9 cellular contexts compared by ENCODE assay signal in the genomic region with DNA sequence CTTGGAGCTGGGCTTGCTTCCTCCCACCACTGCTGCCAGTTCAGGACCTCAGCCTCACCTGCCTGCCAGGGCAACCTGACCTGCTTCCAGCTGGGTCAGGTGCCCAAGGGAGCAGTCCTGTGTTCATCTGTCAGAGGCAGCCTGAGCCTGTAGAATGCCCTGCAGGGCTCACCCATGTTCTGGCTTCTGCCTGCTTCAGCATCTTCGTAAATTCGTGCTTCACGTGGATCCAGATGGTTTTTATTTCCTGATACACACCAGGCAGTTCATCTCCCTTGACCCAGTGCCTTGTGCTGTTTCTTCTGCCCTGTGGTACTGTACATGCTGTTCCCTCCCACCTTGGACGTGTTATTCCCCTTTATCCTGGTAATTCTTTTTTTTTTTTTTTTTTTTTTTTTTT. TPM values are rescaled to one million over a fixed set of nuclear protein-coding genes. Genes with fewer than 3 reads are reported as not detected.
DNase-seq lines count a peak whose midpoint lies in the region; ATAC-seq and TF ChIP-seq lines count a peak whose summit lies in the region.
"Had no signal": no experiment of that assay in that cellular context is flagged by ENCODE, and none has a peak within 500 bp of the region (broad histone marks: within the 10 kb centered on the region; RNA-seq: fewer than 3 reads in every experiment).

No MANE protein-coding gene starts in this region.

- no peak for TF ChIP-seq CTCF in activated B cell treated with CpG ODN at 0.5 μM for 24 hours (IDR thresholded peaks at IDR 0.05)
- TF ChIP-seq CTCF in heart right ventricle (IDR thresholded peaks at IDR 0.05), result no peak

- no peak overlapping the region for H3K4me3 ChIP-seq in heart right ventricle
- peak overlapping the region in 2 of 3 donors; percentile 11 to 31 for H3K4me3 ChIP-seq in skeletal muscle tissue (ENCODE audit: low read length in 3 of 3)

- H3K4me1 Mint-ChIP-seq in activated B cell treated with CpG ODN at 0.5 μM for 24 hours, result peaks cover 88% of the 10 kb centered on the region

- H3K27me3 Mint-ChIP-seq in activated B cell treated with CpG ODN at 0.5 μM for 24 hours, result no peaks in the 10 kb centered on the region

- ATAC-seq in activated B cell treated with CpG ODN at 0.5 μM for 24 hours (ENCODE audit: low read depth), result no peak
- ATAC-seq in heart right ventricle, result peak in 5 of 8 donors; percentile 11 to 55 (median 18)
- ATAC-seq in GM21717 (IDR thresholded peaks at IDR 0.05; ENCODE audit: unreplicated experiment), result no peak

- POLR2A ChIA-PET in activated B cell treated with CpG ODN at 0.5 μM for 24 hours (lab: Charles Lee), result interaction anchor here (0.7 kb wide), 1 partner anchor 36 kb away, joined by 18 read pairs; no protein-coding TSS in a partner anchor

- H3K27me3 ChIP-seq in heart right ventricle (no peaks in the 10 kb centered on the region), skeletal muscle tissue (ENCODE audit: control insufficient read depth in 3 of 3, insufficient read depth in 3 of 3, low read length in 3 of 3) (no peaks in the 10 kb centered on the region)

- peaks cover 0 to 22% (median 0%) of the 10 kb centered on the region in 9 donors for H3K36me3 ChIP-seq in heart right ventricle
- H3K36me3 ChIP-seq in skeletal muscle tissue (ENCODE audit: control insufficient read depth in 3 of 3, insufficient read depth in 3 of 3, low read length in 3 of 3), result peaks cover 0 to 4% (median 0%) of the 10 kb centered on the region in 3 donors

- peaks cover 40% of the 10 kb centered on the region for H3K36me3 Mint-ChIP-seq in activated B cell treated with CpG ODN at 0.5 μM for 24 hours (ENCODE audit: low read depth)

- 36 to 46% methylated on average over 4 of the region's 4 CpGs for WGBS in heart right ventricle, 2 donors

- intact Hi-C loops in activated B cell treated with CpG ODN at 0.5 μM for 24 hours (cut with micrococcal nuclease) (no loop called here), heart right ventricle (cut with DNase I) (no loop called here)

- peak overlapping the region; percentile 32 for H3K27ac Mint-ChIP-seq in activated B cell treated with CpG ODN at 0.5 μM for 24 hours

- H3K4me1 ChIP-seq in heart right ventricle (peaks cover 7 to 90% (median 64%) of the 10 kb centered on the region in 9 donors), skeletal muscle tissue (ENCODE audit: control insufficient read depth in 3 of 3, insufficient read depth in 3 of 3, low read length in 3 of 3) (peaks cover 50 to 58% (median 51%) of the 10 kb centered on the region in 3 donors)

- H3K4me3 Mint-ChIP-seq in activated B cell treated with CpG ODN at 0.5 μM for 24 hours, result no peak overlapping the region

- DNase-seq in EL (peak; percentile 31), activated B cell treated with CpG ODN at 0.5 μM for 24 hours (no peak), heart right ventricle (no peak), NCI-H1930 (lab: John Stamatoyannopoulos, UW) (no peak), NCI-H345 (lab: John Stamatoyannopoulos, UW) (no peak), AG08396 (ENCODE audit: low spot score) (no peak)
- DNase-seq: DMS79 treated with DMSO at 0.1 percent for 48 hours had no signal

- H3K9me3 ChIP-seq in heart right ventricle (no peaks in the 10 kb centered on the region), skeletal muscle tissue (ENCODE audit: control insufficient read depth in 3 of 3, low read length in 3 of 3) (no peaks in the 10 kb centered on the region)

- H3K27ac ChIP-seq in heart right ventricle, result peak overlapping the region in 8 of 10 donors; percentile 3 to 80 (median 39)
- peak overlapping the region; percentile 85 for H3K27ac ChIP-seq in skeletal muscle tissue (ENCODE audit: low read depth, low read length)

- CTCF ChIA-PET in activated B cell treated with CpG ODN at 0.5 μM for 24 hours (lab: Charles Lee), result no interaction called here

- peak overlapping the region in 1 of 3 donors; percentile 63 for H3K9ac ChIP-seq in skeletal muscle tissue (ENCODE audit: low read depth in 1 of 3, low read length in 3 of 3)

- no peaks in the 10 kb centered on the region for H3K9me3 Mint-ChIP-seq in activated B cell treated with CpG ODN at 0.5 μM for 24 hours

RNA-seq across cellular contexts. Expression of a gene that starts 50.2 kb away (rescaled TPM):
- 194 and 248 TPM in 2 replicates for total RNA-seq in activated B cell treated with CpG ODN at 0.5 μM for 24 hours
- 10 to 100 TPM; 39.0 to 63.2 (median 53.0) TPM for total RNA-seq in heart right ventricle
- polyA plus RNA-seq in heart right ventricle, result 10 to 100 TPM; 11.2 to 14.5 TPM
- total RNA-seq in skeletal muscle tissue, result 73.6 TPM

Comparison
In these comparisons a context has a peak if more than half of its experiments do, and no peak if none do; other contexts are left out.
1. ATAC-seq: peak in heart right ventricle (5 of 8); none in activated B cell treated with CpG ODN at 0.5 μM for 24 hours (single experiment) and GM21717 (single experiment).
2. H3K4me3 ChIP-seq: peak in skeletal muscle tissue (2 of 3); none in heart right ventricle (0 of 10).